ENCODE assay signal across 8 cellular contexts in genomic region chr2:24490674-24491625, GRCh38. TPM values are rescaled to one million over a fixed set of nuclear protein-coding genes. Genes with fewer than 3 reads are reported as not detected.
DNase-seq lines count a peak whose midpoint lies in the region; ATAC-seq and TF ChIP-seq lines count a peak whose summit lies in the region.

Gene NCOA1, plus strand, starts transcription at chr2:24491254. Its CDS starts 167,424 bp downstream, at chr2:24658678.

- H3K27me3 ChIP-seq in right atrium auricular region (no peaks in the 10 kb centered on the region), uterus (no peaks in the 10 kb centered on the region)

- DNase-seq in GM13976 (ENCODE audit: low spot score) (peak; percentile 94), NCI-H1694 (lab: John Stamatoyannopoulos, UW) (peak; percentile 77), T-helper 17 cell (peak; percentile 81 to 88 (median 82)), amygdala (lab: John Stamatoyannopoulos, UW) (peak; percentile 39 to 95 (median 82)), right atrium auricular region (ENCODE audit: low spot score) (peak; percentile 90), putamen (ENCODE audit: low spot score) (peak; percentile 90), uterus (peak; percentile 89 to 91)

- peaks cover 0 to 28% of the 10 kb centered on the region in 2 donors for H3K4me1 ChIP-seq in right atrium auricular region
- no peaks in the 10 kb centered on the region for H3K4me1 ChIP-seq in uterus

- H3K4me1 Mint-ChIP-seq in T-helper 17 cell, result peaks cover 47% of the 10 kb centered on the region

- TF ChIP-seq POLR2A in uterus (IDR thresholded peaks at IDR 0.05), result peak; percentile 36 to 57

- H3K4me3 ChIP-seq in right atrium auricular region, result peak within 1 kb of the TSS; percentile 82 to 96
- H3K4me3 ChIP-seq in uterus, result peak within 1 kb of the TSS; percentile 67 to 86

- in situ Hi-C loops in GM13976 (cut with MboI; ENCODE audit: low sequenced_read_pairs, unreplicated experiment), result no loop called here

- no peaks in the 10 kb centered on the region for H3K9me3 ChIP-seq in T-helper 17 cell (ENCODE audit: control insufficient read depth, low read length, poor library complexity, severe bottlenecking)
- H3K9me3 ChIP-seq in right atrium auricular region, result no peaks in the 10 kb centered on the region
- H3K9me3 ChIP-seq in uterus, result no peaks in the 10 kb centered on the region

- peak within 1 kb of the TSS; percentile 97 for H3K27ac Mint-ChIP-seq in T-helper 17 cell

- intact Hi-C loops in uterus (cut with DNase I; ENCODE audit: low total_unique reads), result no loop called here

- H3K4me3 Mint-ChIP-seq in T-helper 17 cell, result peak within 1 kb of the TSS; percentile 91

- H3K27ac ChIP-seq in right atrium auricular region (peak within 1 kb of the TSS; percentile 92 to 93), uterus (peak within 1 kb of the TSS; percentile 96)

- no peaks in the 10 kb centered on the region for H3K27me3 Mint-ChIP-seq in T-helper 17 cell

- ATAC-seq in HG02870 (IDR thresholded peaks at IDR 0.05; ENCODE audit: unreplicated experiment), result peak; percentile 66
- ATAC-seq in T-helper 17 cell, result peak; percentile 87

- no peaks in the 10 kb centered on the region for H3K36me3 Mint-ChIP-seq in T-helper 17 cell (ENCODE audit: low read depth)

- TF ChIP-seq CTCF in GM13976 (IDR thresholded peaks at IDR 0.05; ENCODE audit: borderline replicate concordance, control extremely low read depth, extremely low read depth, insufficient read depth, missing control alignments), result peak; percentile 17
- TF ChIP-seq CTCF in right atrium auricular region (IDR thresholded peaks at IDR 0.05), result no peak
- peak in 3 of 4 experiments; percentile 6 to 39 (median 19) for TF ChIP-seq CTCF in uterus (IDR thresholded peaks at IDR 0.05)

- H3K36me3 ChIP-seq in right atrium auricular region (no peaks in the 10 kb centered on the region), uterus (no peaks in the 10 kb centered on the region)

RNA-seq across cellular contexts. Expression of gene NCOA1, which starts in this region (rescaled TPM):
- total RNA-seq in T-helper 17 cell, result 10 to 100 TPM; 44.2 to 47.1 TPM
- total RNA-seq in right atrium auricular region, result 10 to 100 TPM; 33.8 to 43.6 TPM
- total RNA-seq in uterus, result 10 to 100 TPM; 38.7 to 88.5 (median 62.0) TPM

Comparison
In these comparisons a context has a peak if more than half of its experiments do, and no peak if none do; other contexts are left out.
1. Peak in every context shown above with its lines: DNase-seq, ATAC-seq, H3K4me3 ChIP-seq and H3K27ac ChIP-seq.
2. CTCF ChIP-seq: peak in GM13976 (single experiment) and uterus (3 of 4); none in right atrium auricular region (0 of 2).